Comparison of ENCODE assay signal across 14 cellular contexts in genomic region chr6:74931567-74931966, GRCh38.
DNase-seq lines count a peak whose midpoint lies in the region; ATAC-seq and TF ChIP-seq lines count a peak whose summit lies in the region.
"Had no signal": no experiment of that assay in that cellular context is flagged by ENCODE, and none has a peak within 500 bp of the region (broad histone marks: within the 10 kb centered on the region; RNA-seq: fewer than 3 reads in every experiment).

No MANE protein-coding gene starts in this region.

- H3K4ac ChIP-seq in mesenchymal stem cell (ENCODE audit: low read depth in 1 of 2, low read length in 2 of 2), result no peak overlapping the region

- H2BK15ac ChIP-seq in mesenchymal stem cell (ENCODE audit: low read depth, poor library complexity, severe bottlenecking), result no peak overlapping the region

- POLR2A ChIA-PET in AG04450 (lab: Yijun Ruan, JAX), result no interaction called here

- no peaks in the 10 kb centered on the region for H3K79me1 ChIP-seq in mesenchymal stem cell (replicated peaks; ENCODE audit: low read length, poor library complexity, severe bottlenecking)

- H3K23ac ChIP-seq in mesenchymal stem cell (ENCODE audit: low read length in 2 of 2), result no peak overlapping the region

- H3K18ac ChIP-seq in mesenchymal stem cell (ENCODE audit: low read depth in 1 of 2, low read length in 2 of 2), result no peak overlapping the region

- no peak overlapping the region for H2AK5ac ChIP-seq in mesenchymal stem cell (ENCODE audit: low read length, severe bottlenecking)

- H3K9ac ChIP-seq in mesenchymal stem cell (ENCODE audit: low read length), result peak overlapping the region; percentile 29
- H3K9ac ChIP-seq: KMS-11 had no signal

- H3K9me3 ChIP-seq in AG04450 (ENCODE audit: control insufficient read depth, insufficient read depth, low read length) (no peaks in the 10 kb centered on the region), mesenchymal stem cell (ENCODE audit: control insufficient read depth, low read length) (no peaks in the 10 kb centered on the region)

- H2BK5ac ChIP-seq in mesenchymal stem cell (ENCODE audit: low read depth, low read length, poor library complexity, severe bottlenecking), result no peak overlapping the region

- H3K27me3 ChIP-seq in AG04450 (ENCODE audit: control insufficient read depth, insufficient read depth, low read length) (no peaks in the 10 kb centered on the region), mesenchymal stem cell (ENCODE audit: control insufficient read depth in 1 of 2, insufficient read depth in 1 of 2, low read length in 2 of 2) (no peaks in the 10 kb centered on the region)

- H3K14ac ChIP-seq in mesenchymal stem cell (ENCODE audit: low read length in 2 of 2), result no peak overlapping the region

- H2BK120ac ChIP-seq in mesenchymal stem cell (ENCODE audit: low read depth, low read length), result no peak overlapping the region

- H3K27ac ChIP-seq in AG04450 (ENCODE audit: low read depth, low read length) (no peak overlapping the region), mesenchymal stem cell (ENCODE audit: low read length, poor library complexity, severe bottlenecking) (peak overlapping the region; percentile 79)
- H3K27ac ChIP-seq: epithelial cell of prostate, KMS-11 had no signal

- no peak overlapping the region for H3K4me3 ChIP-seq in AG04450 (ENCODE audit: low read depth, low read length)
- no peak overlapping the region for H3K4me3 ChIP-seq in cardiac fibroblast (replicated peaks in 1 of 2; ENCODE audit: low read depth in 2 of 2, low read length in 2 of 2)
- no peak overlapping the region for H3K4me3 ChIP-seq in mesenchymal stem cell (ENCODE audit: insufficient read depth in 1 of 2, low read depth in 1 of 2, low read length in 2 of 2)

- H4K8ac ChIP-seq in mesenchymal stem cell (ENCODE audit: low read length), result no peak overlapping the region

- no peak overlapping the region for H4K91ac ChIP-seq in mesenchymal stem cell (ENCODE audit: low read length)

- TF ChIP-seq CTCF in AG04450 (IDR thresholded peaks at IDR 0.05; ENCODE audit: low read depth, low read length) (no peak), cardiac fibroblast (IDR thresholded peaks at IDR 0.05; ENCODE audit: low read depth, low read length) (no peak)

- peaks cover 2% of the 10 kb centered on the region for H3K4me1 ChIP-seq in mesenchymal stem cell (ENCODE audit: control insufficient read depth, insufficient read depth, low read depth, low read length)

- no peak for ATAC-seq in HG03135 (IDR thresholded peaks at IDR 0.05; ENCODE audit: unreplicated experiment)

- no peaks in the 10 kb centered on the region for H3K36me3 ChIP-seq in mesenchymal stem cell (ENCODE audit: control insufficient read depth in 1 of 2, insufficient read depth in 2 of 2, low read depth in 1 of 2, low read length in 2 of 2)

- WGBS in mesenchymal stem cell, result 30% methylated on average over 1 of the region's 1 CpG

- H2AFZ ChIP-seq in mesenchymal stem cell (ENCODE audit: low read depth, low read length), result no peak overlapping the region

- DNase-seq in AG04450 (ENCODE audit: low read depth, low spot score) (peak; percentile 47), HS-27A (ENCODE audit: low read depth) (peak; percentile 57), cardiac fibroblast (ENCODE audit: low read depth in 2 of 2) (peak; percentile 56 to 82), mesenchymal stem cell (peak; percentile 25), RKO (ENCODE audit: low spot score) (no peak), NK-92 (lab: John Stamatoyannopoulos, UW; ENCODE audit: unreplicated experiment) (no peak), SHP77 treated with DMSO at 0.1 percent for 48 hours (lab: John Stamatoyannopoulos, UW) (no peak)
- DNase-seq: activated CD4-positive, alpha-beta memory T cell treated with anti-CD3 and anti-CD28 coated beads for 36 hours; activated effector memory CD4-positive, alpha-beta T cell treated with Interleukin-2 at 50 U/mL for 16 hours; NCI-H2029; SHP77 had no signal

- CTCF ChIA-PET in AG04450 (lab: Charles Lee), result no interaction called here

- peak overlapping the region; percentile 4 for H3K4me2 ChIP-seq in mesenchymal stem cell (ENCODE audit: low read length, poor library complexity, severe bottlenecking)
- H3K4me2 ChIP-seq: KMS-11 had no signal

- H2BK12ac ChIP-seq in mesenchymal stem cell (ENCODE audit: low read length in 2 of 2), result no peak overlapping the region

Comparison
In these comparisons a context has a peak if more than half of its experiments do, and no peak if none do; other contexts are left out.
1. DNase-seq: peak in AG04450 (single experiment), HS-27A (single experiment), cardiac fibroblast (2 of 2) and mesenchymal stem cell (single experiment); none in RKO (single experiment), NK-92 (single experiment) and SHP77 treated with DMSO at 0.1 percent for 48 hours (single experiment).